In genomic region chr16:87709677-87710076, GRCh38 we compare ENCODE assay signal across 25 cellular contexts.
"Had no signal": no experiment of that assay in that cellular context is flagged by ENCODE, and none has a peak within 500 bp of the region (broad histone marks: within the 10 kb centered on the region; RNA-seq: fewer than 3 reads in every experiment).

No MANE protein-coding gene starts in this region.

- H2AFZ ChIP-seq: hepatocyte had no signal

- H3K27ac ChIP-seq: hepatocyte, left ventricle myocardium inferior, pancreas, prostate gland, sigmoid colon, spleen, tibial nerve, uterus had no signal

- H3K36me3 Mint-ChIP-seq: type B pancreatic cell had no signal

- H3K36me3 ChIP-seq: uterus had no signal

- H3K4me2 ChIP-seq: hepatocyte had no signal

- DNase-seq: islet precursor cell; left ventricle myocardium inferior; mesendoderm; midbrain; naive thymus-derived CD4-positive, alpha-beta T cell; nucleus accumbens; retina; sigmoid colon; small intestine; spleen; stimulated activated CD4-positive, alpha-beta T cell treated with anti-CD3 and anti-CD28 coated beads, Interleukin-4, amount 100 ng/mL, for 24 hours; stimulated activated naive CD4-positive, alpha-beta T cell treated with Interleukin-2 at 50 U/mL for 16 hours; stimulated activated naive CD8-positive, alpha-beta T cell treated with anti-CD3 and anti-CD28 coated beads, Interleukin-15, amount 100 ng/mL, for 72 hours; substantia nigra; uterus had no signal

- H3K79me2 ChIP-seq: hepatocyte had no signal

- H3K27me3 Mint-ChIP-seq: naive thymus-derived CD4-positive, alpha-beta T cell; natural killer cell treated with Interleukin-12 subunit alpha and Interleukin-12 subunit beta and Interleukin-15 and Interleukin-18, amount 100 ng/mL, for 72 hours; stimulated activated naive CD8-positive, alpha-beta T cell treated with anti-CD3 and anti-CD28 coated beads, Interleukin-15, amount 100 ng/mL, for 72 hours; type B pancreatic cell had no signal

- H3K9me3 Mint-ChIP-seq: naive thymus-derived CD4-positive, alpha-beta T cell; natural killer cell treated with Interleukin-12 subunit alpha and Interleukin-12 subunit beta and Interleukin-15 and Interleukin-18, amount 100 ng/mL, for 72 hours; stimulated activated effector memory CD8-positive, alpha-beta T cell treated with anti-CD3 and anti-CD28 coated beads, Interleukin-12 subunit alpha, Interleukin-12 subunit beta, amount 100 ng/mL, for 72 hours; stimulated activated naive CD8-positive, alpha-beta T cell treated with anti-CD3 and anti-CD28 coated beads, Interleukin-15, amount 100 ng/mL, for 72 hours; type B pancreatic cell had no signal

- H3K9me3 ChIP-seq: left ventricle myocardium inferior, mucosa of descending colon, pancreas, prostate gland, sigmoid colon, spleen, tibial nerve, uterus had no signal

- ATAC-seq: mucosa of descending colon; naive thymus-derived CD4-positive, alpha-beta T cell; natural killer cell treated with Interleukin-12 subunit alpha and Interleukin-12 subunit beta and Interleukin-15 and Interleukin-18, amount 100 ng/mL, for 72 hours; pancreas; right cardiac atrium; stimulated activated effector memory CD8-positive, alpha-beta T cell treated with anti-CD3 and anti-CD28 coated beads, Interleukin-12 subunit alpha, Interleukin-12 subunit beta, amount 100 ng/mL, for 72 hours; stimulated activated naive CD8-positive, alpha-beta T cell treated with anti-CD3 and anti-CD28 coated beads, Interleukin-15, amount 100 ng/mL, for 72 hours had no signal

- H3K4me1 ChIP-seq: left ventricle myocardium inferior, pancreas, prostate gland, sigmoid colon, uterus had no signal

- H3K27ac Mint-ChIP-seq: naive thymus-derived CD4-positive, alpha-beta T cell; natural killer cell treated with Interleukin-12 subunit alpha and Interleukin-12 subunit beta and Interleukin-15 and Interleukin-18, amount 100 ng/mL, for 72 hours; stimulated activated effector memory CD8-positive, alpha-beta T cell treated with anti-CD3 and anti-CD28 coated beads, Interleukin-12 subunit alpha, Interleukin-12 subunit beta, amount 100 ng/mL, for 72 hours; type B pancreatic cell had no signal

- H3K27me3 ChIP-seq: hepatocyte, pancreas, sigmoid colon, spleen, tibial nerve, uterus had no signal

- FAIRE-seq: pancreas, small intestine had no signal

- H3K4me3 ChIP-seq: hepatocyte, left ventricle myocardium inferior, lung, mucosa of descending colon, pancreas, prostate gland, sigmoid colon, spleen, tibial nerve, uterus had no signal

- H3K4me3 Mint-ChIP-seq: naive thymus-derived CD4-positive, alpha-beta T cell; natural killer cell treated with Interleukin-12 subunit alpha and Interleukin-12 subunit beta and Interleukin-15 and Interleukin-18, amount 100 ng/mL, for 72 hours; stimulated activated effector memory CD8-positive, alpha-beta T cell treated with anti-CD3 and anti-CD28 coated beads, Interleukin-12 subunit alpha, Interleukin-12 subunit beta, amount 100 ng/mL, for 72 hours; stimulated activated naive CD8-positive, alpha-beta T cell treated with anti-CD3 and anti-CD28 coated beads, Interleukin-15, amount 100 ng/mL, for 72 hours; type B pancreatic cell had no signal
